ENCODE assay signal across 18 cellular contexts in genomic region chr5:54942064-54942778, GRCh38. TPM values are rescaled to one million over a fixed set of nuclear protein-coding genes. Genes with fewer than 3 reads are reported as not detected.
"Had no signal": no experiment of that assay in that cellular context is flagged by ENCODE, and none has a peak within 500 bp of the region (broad histone marks: within the 10 kb centered on the region; RNA-seq: fewer than 3 reads in every experiment).

No MANE protein-coding gene starts in this region.

- H3K4me3 ChIP-seq: dorsolateral prefrontal cortex, left lung, suprapubic skin had no signal

- H3K27ac ChIP-seq: dorsolateral prefrontal cortex, left lung, suprapubic skin had no signal

- H3K27me3 ChIP-seq: left lung, suprapubic skin had no signal

- H3K27ac Mint-ChIP-seq: activated naive CD8-positive, alpha-beta T cell treated with anti-CD3 and anti-CD28 coated beads, Interleukin-2, amount 10 ng/mL, durations not matched to agents 7 days and 5 days; endodermal cell; nephron progenitor cell; stimulated activated naive CD8-positive, alpha-beta T cell treated with anti-CD3 and anti-CD28 coated beads, Interleukin-15, Interleukin-2, amounts not matched to agents 100 ng/mL and 50 ng/mL, for 24 hours had no signal

- H3K4me1 ChIP-seq: left lung, suprapubic skin had no signal

- H3K4me1 Mint-ChIP-seq: nephron progenitor cell had no signal

- H3K27me3 Mint-ChIP-seq: stimulated activated naive CD8-positive, alpha-beta T cell treated with anti-CD3 and anti-CD28 coated beads, Interleukin-15, Interleukin-2, amounts not matched to agents 100 ng/mL and 50 ng/mL, for 24 hours had no signal

- DNase-seq: activated naive CD4-positive, alpha-beta T cell; activated naive CD8-positive, alpha-beta T cell treated with anti-CD3 and anti-CD28 coated beads, Interleukin-2, amount 10 ng/mL, durations not matched to agents 7 days and 5 days; anterior cingulate cortex; dorsolateral prefrontal cortex; endodermal cell; erythroblast; glutamatergic neuron; hypothalamus; kidney; left lung; nephron progenitor cell; occipital lobe; right cardiac atrium; SW 1271; trophoblast cell had no signal

- H3K9me3 Mint-ChIP-seq: activated naive CD8-positive, alpha-beta T cell treated with anti-CD3 and anti-CD28 coated beads, Interleukin-2, amount 10 ng/mL, durations not matched to agents 7 days and 5 days; endodermal cell; nephron progenitor cell; stimulated activated naive CD8-positive, alpha-beta T cell treated with anti-CD3 and anti-CD28 coated beads, Interleukin-15, Interleukin-2, amounts not matched to agents 100 ng/mL and 50 ng/mL, for 24 hours had no signal

- H3K36me3 ChIP-seq: left lung, suprapubic skin had no signal

- H3K4me3 Mint-ChIP-seq: activated naive CD8-positive, alpha-beta T cell treated with anti-CD3 and anti-CD28 coated beads, Interleukin-2, amount 10 ng/mL, durations not matched to agents 7 days and 5 days; endodermal cell; nephron progenitor cell; stimulated activated naive CD8-positive, alpha-beta T cell treated with anti-CD3 and anti-CD28 coated beads, Interleukin-15, Interleukin-2, amounts not matched to agents 100 ng/mL and 50 ng/mL, for 24 hours had no signal

- H3K9me3 ChIP-seq: left lung, suprapubic skin had no signal

- ATAC-seq: left lung, right cardiac atrium had no signal

RNA-seq across cellular contexts. Expression of gene ESM1, which starts 43.2 kb away (rescaled TPM):
- total RNA-seq: activated CD8-positive, alpha-beta memory T cell treated with anti-CD3 and anti-CD28 coated beads for 36 hours; endodermal cell had no signal
